8 cellular contexts compared by ENCODE assay signal in the genomic region with DNA sequence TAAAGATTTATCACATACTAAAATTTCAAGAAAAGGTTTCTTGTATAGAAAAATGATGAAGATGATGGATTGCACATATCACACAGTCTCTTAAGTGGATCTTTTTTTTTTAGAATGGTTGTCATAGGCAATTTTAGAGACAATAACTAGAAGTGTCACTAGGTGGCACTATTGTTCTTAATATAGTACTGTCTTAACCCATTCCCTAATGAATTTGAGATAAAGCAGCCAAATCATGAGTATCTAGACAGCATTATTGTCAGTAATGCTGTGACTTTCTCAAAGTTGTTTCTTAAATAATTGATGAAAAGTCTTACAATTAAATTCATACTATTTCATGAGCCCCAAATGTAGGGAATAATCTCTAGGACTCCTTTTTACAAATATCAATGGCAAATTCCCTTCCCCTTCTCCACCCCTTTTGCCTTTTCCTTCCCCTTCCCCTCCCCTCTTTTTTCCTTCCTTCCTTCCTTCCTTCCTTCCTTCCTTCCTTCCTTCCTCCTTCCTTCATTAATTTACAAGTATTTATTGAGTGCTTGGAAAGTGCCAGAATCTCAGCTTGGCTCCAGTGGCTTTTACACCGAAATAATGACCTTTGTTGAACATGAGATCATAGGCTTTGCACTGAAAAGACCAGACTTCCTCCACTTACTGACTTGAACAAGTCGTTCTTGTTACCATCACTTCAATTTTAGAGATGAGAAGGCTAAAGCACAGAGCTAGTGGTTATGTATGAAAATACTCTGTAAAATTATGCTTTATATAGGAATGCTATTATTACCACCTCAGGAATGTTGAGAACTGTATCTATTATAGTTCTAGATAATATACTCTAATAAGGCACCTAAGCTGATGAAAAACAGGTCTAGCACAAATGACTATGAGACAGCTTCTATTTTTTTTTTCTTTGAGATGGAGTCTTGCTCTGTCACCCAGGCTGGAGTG. TPM values are rescaled to one million over a fixed set of nuclear protein-coding genes. Genes with fewer than 3 reads are reported as not detected.
DNase-seq lines count a peak whose midpoint lies in the region; ATAC-seq, FAIRE-seq and TF ChIP-seq lines count a peak whose summit lies in the region.

No MANE protein-coding gene starts in this region.

- peak; percentile 76 to 85 for ATAC-seq in activated CD4-positive, CD25-positive, alpha-beta regulatory T cell treated with anti-CD3 and anti-CD28 coated beads, Interleukin-2, amount 50 U/mL, for 24 hours

- H3K27ac ChIP-seq in testis = no peak overlapping the region

- H3K4me1 ChIP-seq in testis = no peaks in the 10 kb centered on the region

- no peaks in the 10 kb centered on the region for H3K36me3 ChIP-seq in testis (ENCODE audit: low read depth, missing control alignments)

- H3K4me3 ChIP-seq in testis = no peak overlapping the region

- peak; percentile 63 to 74 (median 68) for TF ChIP-seq CTCF in testis (IDR thresholded peaks at IDR 0.05)

- no peak for FAIRE-seq in HTR-8/SVneo (lab: Jason Lieb, UNC)

- DNase-seq in activated CD4-positive, CD25-positive, alpha-beta regulatory T cell (lab: John Stamatoyannopoulos, UW) = no peak
- DNase-seq in HTR-8/SVneo (ENCODE audit: insufficient read length, low spot score) = peak; percentile 53
- DNase-seq in NOMO-1 treated with dmso at 0.1 percent for 144 hours (lab: John Stamatoyannopoulos, UW; ENCODE audit: unreplicated experiment) = peak; percentile 18
- DNase-seq in cerebellar cortex (ENCODE audit: low spot score) = peak; percentile 93
- DNase-seq in left kidney (ENCODE audit: low read depth, low spot score) = peak; percentile 89
- no peak for DNase-seq in testis
- no peak for DNase-seq in stimulated activated CD4-positive, alpha-beta T cell treated with anti-CD3 and anti-CD28 coated beads, Interleukin-2, amount 100 ng/mL, for 48 hours

- H3K9me3 ChIP-seq in testis = no peaks in the 10 kb centered on the region

- no peaks in the 10 kb centered on the region for H3K27me3 ChIP-seq in testis

- intact Hi-C loops in testis (cut with DNase I; ENCODE audit: low total_unique reads) = loop anchor here (5.0 to 10.0 kb wide), 2 partner anchors 163 to 386 kb away; no protein-coding TSS in a partner anchor

- no peak for TF ChIP-seq POLR2A in testis (IDR thresholded peaks at IDR 0.05)

- WGBS in testis, 2 donors = 15 to 20% methylated on average over 2 of the region's 2 CpGs

RNA-seq across cellular contexts. Expression of a gene that starts 19.8 kb away (rescaled TPM):
- 100 to 1,000 TPM; 215 to 255 TPM for total RNA-seq in testis
- polyA plus RNA-seq in testis (ENCODE audit: insufficient read depth, low read depth, low replicate concordance) = 372 TPM

RNA-seq across cellular contexts. Expression of a gene that starts 34.1 kb away (rescaled TPM):
- total RNA-seq in testis = 100 to 1,000 TPM; 148 to 177 TPM
- polyA plus RNA-seq in testis (ENCODE audit: insufficient read depth, low read depth, low replicate concordance) = 219 TPM

Comparison
In these comparisons a context has a peak if more than half of its experiments do, and no peak if none do; other contexts are left out.
1. DNase-seq: peak in HTR-8/SVneo (single experiment), NOMO-1 treated with dmso at 0.1 percent for 144 hours (single experiment), cerebellar cortex (single experiment) and left kidney (single experiment); none in activated CD4-positive, CD25-positive, alpha-beta regulatory T cell (0 of 4), testis (single experiment) and stimulated activated CD4-positive, alpha-beta T cell treated with anti-CD3 and anti-CD28 coated beads, Interleukin-2, amount 100 ng/mL, for 48 hours (0 of 2).